ENCODE assay signal across 7 cellular contexts in genomic region chr19:17841371-17841809, GRCh38.
DNase-seq lines count a peak whose midpoint lies in the region; ATAC-seq and TF ChIP-seq lines count a peak whose summit lies in the region.
"Had no signal": no experiment of that assay in that cellular context is flagged by ENCODE, and none has a peak within 500 bp of the region (broad histone marks: within the 10 kb centered on the region; RNA-seq: fewer than 3 reads in every experiment).

No MANE protein-coding gene starts in this region.

- no peak for ATAC-seq in effector memory CD8-positive, alpha-beta T cell (replicated peaks)
- no peak for ATAC-seq in HG03439 (IDR thresholded peaks at IDR 0.05; ENCODE audit: unreplicated experiment)

- DNase-seq in HK-2 (ENCODE audit: unreplicated experiment) (peak; percentile 40), nephron progenitor cell (no peak), nucleus accumbens (lab: John Stamatoyannopoulos, UW) (no peak), GM19238 (ENCODE audit: insufficient read length, low spot score) (no peak)
- no peak for DNase-seq in effector memory CD8-positive, alpha-beta T cell

- peaks cover 83% of the 10 kb centered on the region for H3K36me3 Mint-ChIP-seq in effector memory CD8-positive, alpha-beta T cell (ENCODE audit: insufficient read depth)
- H3K36me3 Mint-ChIP-seq in nephron progenitor cell (ENCODE audit: low read depth): no peaks in the 10 kb centered on the region

- H3K4me3 Mint-ChIP-seq in effector memory CD8-positive, alpha-beta T cell: no peak overlapping the region
- peak overlapping the region; percentile 78 for H3K4me3 Mint-ChIP-seq in nephron progenitor cell

- no peaks in the 10 kb centered on the region for H3K27me3 Mint-ChIP-seq in effector memory CD8-positive, alpha-beta T cell
- peaks cover 77% of the 10 kb centered on the region for H3K27me3 Mint-ChIP-seq in nephron progenitor cell (ENCODE audit: low read depth, poor library complexity)

- peaks cover 34 to 39% of the 10 kb centered on the region in 2 donors for H3K4me1 Mint-ChIP-seq in effector memory CD8-positive, alpha-beta T cell (ENCODE audit: low read depth in 2 of 2)
- peaks cover 16% of the 10 kb centered on the region for H3K4me1 Mint-ChIP-seq in nephron progenitor cell

- H3K9me3 Mint-ChIP-seq in effector memory CD8-positive, alpha-beta T cell: no peaks in the 10 kb centered on the region
- H3K9me3 Mint-ChIP-seq in nephron progenitor cell: no peaks in the 10 kb centered on the region
- H3K9me3 Mint-ChIP-seq: activated naive CD4-positive, alpha-beta T cell treated with anti-CD3 and anti-CD28 coated beads, Interleukin-2, amount 50 U/mL, for 72 hours had no signal

- H3K27ac Mint-ChIP-seq in effector memory CD8-positive, alpha-beta T cell: peak overlapping the region; percentile 38 to 65
- H3K27ac Mint-ChIP-seq in nephron progenitor cell: no peak overlapping the region

- TF ChIP-seq CTCF in nephron progenitor cell (IDR thresholded peaks at IDR 0.05): no peak
